15 cellular contexts compared by ENCODE assay signal in the genomic region with DNA sequence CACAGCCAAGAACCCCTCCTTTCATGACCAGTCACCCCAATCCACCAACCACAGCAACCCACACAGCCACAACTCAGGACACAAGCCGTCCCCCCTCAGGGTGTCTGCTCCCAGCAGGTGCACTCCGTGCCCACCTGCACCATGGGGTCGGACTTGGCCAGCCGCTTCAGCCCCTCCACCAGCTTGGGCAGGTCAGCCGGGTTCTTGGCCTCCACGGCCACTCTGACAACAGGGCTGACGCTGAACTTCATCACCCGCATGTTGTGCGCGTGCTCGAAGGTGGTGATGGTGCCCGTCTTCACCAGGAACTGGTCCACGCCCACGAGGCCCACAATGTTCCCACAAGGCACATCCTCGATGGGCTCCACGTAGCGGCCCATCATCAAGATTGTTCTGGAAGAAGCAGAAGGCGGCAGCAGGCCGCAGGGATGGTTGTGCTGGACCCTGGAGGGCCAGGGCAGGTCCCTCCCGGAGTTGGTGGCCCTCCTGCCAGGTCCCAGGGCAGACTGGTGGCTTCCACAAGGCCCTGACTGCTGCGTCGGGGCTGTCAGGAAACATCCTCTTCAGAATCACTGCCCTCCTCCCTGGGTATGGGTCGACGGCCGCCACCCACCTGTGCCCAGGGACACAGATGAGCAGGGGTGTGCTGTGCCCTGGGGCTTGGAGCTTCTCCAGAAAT. TPM values are rescaled to one million over a fixed set of nuclear protein-coding genes. Genes with fewer than 3 reads are reported as not detected.
A peak's percentile ranks its signal among the peaks of the same experiment; 100 is the strongest.
DNase-seq lines count a peak whose midpoint lies in the region; ATAC-seq and TF ChIP-seq lines count a peak whose summit lies in the region.
"Had no signal": no experiment of that assay in that cellular context is flagged by ENCODE, and none has a peak within 500 bp of the region (broad histone marks: within the 10 kb centered on the region; RNA-seq: fewer than 3 reads in every experiment).

No MANE protein-coding gene starts in this region.

- peaks cover 22 to 26% of the 10 kb centered on the region in 2 experiments for H3K4me1 Mint-ChIP-seq in H9
- peaks cover 15% of the 10 kb centered on the region for H3K4me1 Mint-ChIP-seq in activated naive CD8-positive, alpha-beta T cell treated with anti-CD3 and anti-CD28 coated beads, Interleukin-2, amount 10 ng/mL, durations not matched to agents 7 days and 5 days
- H3K4me1 Mint-ChIP-seq in neural crest cell = peaks cover 23% of the 10 kb centered on the region

- POLR2A ChIA-PET in activated naive CD8-positive, alpha-beta T cell treated with anti-CD3 and anti-CD28 coated beads, Interleukin-2, amount 10 ng/mL, durations not matched to agents 7 days and 5 days (lab: Charles Lee) = interaction anchor here (0.6 to 1.6 kb wide), 2 partner anchors 8 to 483 kb away, joined by 4 to 5 read pairs; no protein-coding TSS in a partner anchor

- H3K27me3 Mint-ChIP-seq in H9 (ENCODE audit: low read depth) (peaks cover 6% of the 10 kb centered on the region), neural crest cell (ENCODE audit: low read depth) (peaks cover 9% of the 10 kb centered on the region)
- H3K27me3 Mint-ChIP-seq in activated naive CD8-positive, alpha-beta T cell treated with anti-CD3 and anti-CD28 coated beads, Interleukin-2, amount 10 ng/mL, durations not matched to agents 7 days and 5 days = no peaks in the 10 kb centered on the region
- H3K27me3 Mint-ChIP-seq: activated CD4-positive, alpha-beta T cell treated with anti-CD3 and anti-CD28 coated beads, Interleukin-2, amount 10 ng/mL, durations not matched to agents 7 days and 5 days had no signal

- H3K9me3 ChIP-seq in H9 (ENCODE audit: control insufficient read depth, low read depth, low read length) = no peaks in the 10 kb centered on the region
- H3K9me3 ChIP-seq: suprapubic skin had no signal

- no peak overlapping the region for H2BK12ac ChIP-seq in H9 (ENCODE audit: insufficient read length, low read depth, low read length)

- no peak overlapping the region for H4K5ac ChIP-seq in H9 (ENCODE audit: insufficient read length, low read depth, low read length)

- no peak overlapping the region for H2AK5ac ChIP-seq in H9 (ENCODE audit: insufficient read length, low read length)

- H3K27ac Mint-ChIP-seq in H9 = peak overlapping the region; percentile 53 to 84 (median 80); a peak in 4 of 7 replicates
- no peak overlapping the region for H3K27ac Mint-ChIP-seq in activated naive CD8-positive, alpha-beta T cell treated with anti-CD3 and anti-CD28 coated beads, Interleukin-2, amount 10 ng/mL, durations not matched to agents 7 days and 5 days
- peak overlapping the region; percentile 27 for H3K27ac Mint-ChIP-seq in neural crest cell (ENCODE audit: unreplicated experiment)
- H3K27ac Mint-ChIP-seq: activated CD4-positive, alpha-beta T cell treated with anti-CD3 and anti-CD28 coated beads, Interleukin-2, amount 10 ng/mL, durations not matched to agents 7 days and 5 days had no signal

- no peak overlapping the region for H2BK120ac ChIP-seq in H9 (ENCODE audit: low read depth, low read length, poor library complexity, severe bottlenecking)

- H3K14ac ChIP-seq in H9 (ENCODE audit: insufficient read depth, low read length) = no peak overlapping the region

- TF ChIP-seq CTCF in H9 (conservative IDR thresholded peaks at IDR 0.05) = no peak
- no peak for TF ChIP-seq CTCF in neural crest cell (conservative IDR thresholded peaks at IDR 0.05)
- no peak for TF ChIP-seq CTCF in GM13977 (IDR thresholded peaks at IDR 0.05; ENCODE audit: extremely low read depth, insufficient read depth, missing control alignments)

- no peak overlapping the region for H3K4me2 ChIP-seq in H9 (ENCODE audit: insufficient read depth, insufficient read length, low read length)

- H4K91ac ChIP-seq in H9 (ENCODE audit: insufficient read length, low read depth, low read length) = no peak overlapping the region

- peaks cover 4% of the 10 kb centered on the region for H4K20me1 ChIP-seq in H9 (ENCODE audit: control insufficient read depth, insufficient read depth, insufficient read length)

- DNase-seq in Daoy (ENCODE audit: low read depth) (peak; percentile 14), H9 (peak; percentile 29), neural crest cell (ENCODE audit: low read depth, low spot score) (no peak), GM13977 (ENCODE audit: low spot score) (no peak), DMS53 treated with DMSO at 0.1 percent for 48 hours (lab: John Stamatoyannopoulos, UW; ENCODE audit: unreplicated experiment) (no peak), amniotic stem cell (lab: John Stamatoyannopoulos, UW) (no peak)
- peak; percentile 30 for DNase-seq in activated naive CD8-positive, alpha-beta T cell treated with anti-CD3 and anti-CD28 coated beads, Interleukin-2, amount 10 ng/mL, durations not matched to agents 7 days and 5 days
- DNase-seq: activated CD4-positive, alpha-beta T cell treated with anti-CD3 and anti-CD28 coated beads, Interleukin-2, amount 10 ng/mL, durations not matched to agents 7 days and 5 days; COR-L47; NCI-H1436 treated with DMSO at 0.1 percent for 48 hours; NCI-H510A treated with DMSO at 0.1 percent for 48 hours had no signal

- WGBS in H9 (ENCODE audit: extremely low coverage, insufficient read length, low lambda C conversion rate) = no CpG with 5 or more reads among the region's 25 CpGs

- H3K36me3 Mint-ChIP-seq in H9 (ENCODE audit: insufficient read depth in 1 of 3, low read depth in 3 of 3) (peaks cover 82 to 97% (median 91%) of the 10 kb centered on the region in 3 experiments), neural crest cell (ENCODE audit: low read depth) (peaks cover 34% of the 10 kb centered on the region)
- H3K36me3 Mint-ChIP-seq in activated naive CD8-positive, alpha-beta T cell treated with anti-CD3 and anti-CD28 coated beads, Interleukin-2, amount 10 ng/mL, durations not matched to agents 7 days and 5 days = peaks cover 35% of the 10 kb centered on the region

- H2BK20ac ChIP-seq in H9 (ENCODE audit: low read depth, low read length, poor library complexity, severe bottlenecking) = no peak overlapping the region

- no peaks in the 10 kb centered on the region for H3K27me3 ChIP-seq in H9 (ENCODE audit: insufficient read depth, low read length)
- H3K27me3 ChIP-seq: suprapubic skin had no signal

- H3K79me1 ChIP-seq in H9 (ENCODE audit: insufficient read depth, low read depth, low read length, poor library complexity, severe bottlenecking) = peaks cover 12% of the 10 kb centered on the region

- no peak overlapping the region for H2BK15ac ChIP-seq in H9 (ENCODE audit: low read depth, low read length)

- no peak overlapping the region for H3K18ac ChIP-seq in H9 (ENCODE audit: insufficient read length, low read depth, low read length)

- H3K56ac ChIP-seq in H9 (ENCODE audit: insufficient read length, low read depth, low read length) = no peak overlapping the region

- peaks cover 8% of the 10 kb centered on the region for H3K23me2 ChIP-seq in H9 (ENCODE audit: insufficient read length, low read depth, low read length, poor library complexity, severe bottlenecking)

- peaks cover 24% of the 10 kb centered on the region for H3K79me2 ChIP-seq in H9 (ENCODE audit: insufficient read depth, low read length)

- H3T11ph ChIP-seq in H9 (ENCODE audit: low read length) = no peak overlapping the region

- no peak overlapping the region for H3K4ac ChIP-seq in H9 (ENCODE audit: low read depth, low read length)

- no peaks in the 10 kb centered on the region; a peak in 1 of 5 replicates for H3K9me3 Mint-ChIP-seq in H9
- H3K9me3 Mint-ChIP-seq in activated naive CD8-positive, alpha-beta T cell treated with anti-CD3 and anti-CD28 coated beads, Interleukin-2, amount 10 ng/mL, durations not matched to agents 7 days and 5 days = no peaks in the 10 kb centered on the region
- no peaks in the 10 kb centered on the region for H3K9me3 Mint-ChIP-seq in neural crest cell
- H3K9me3 Mint-ChIP-seq: activated CD4-positive, alpha-beta T cell treated with anti-CD3 and anti-CD28 coated beads, Interleukin-2, amount 10 ng/mL, durations not matched to agents 7 days and 5 days had no signal

- no peak overlapping the region for H3K23ac ChIP-seq in H9 (ENCODE audit: insufficient read length, low read depth, low read length)

- no peak overlapping the region for H2BK5ac ChIP-seq in H9 (ENCODE audit: insufficient read length, low read length)

- ATAC-seq in activated naive CD8-positive, alpha-beta T cell treated with anti-CD3 and anti-CD28 coated beads, Interleukin-2, amount 10 ng/mL, durations not matched to agents 7 days and 5 days (ENCODE audit: low read depth) = no peak
- ATAC-seq in GM21447 (IDR thresholded peaks at IDR 0.05; ENCODE audit: unreplicated experiment) = no peak

- in situ Hi-C loops in GM13977 (cut with MboI; ENCODE audit: low pct_unique_long_range_greater_than_20kb, low sequenced_read_pairs, unreplicated experiment) = no loop called here

- no peak overlapping the region for H2AFZ ChIP-seq in H9 (ENCODE audit: low read length)

- H3K4me3 Mint-ChIP-seq in H9 (0 out of 5 replicates have a peak overlapping the region, but pooled peaks of 1 of the 2 experiments have one; percentile 35), neural crest cell (peak overlapping the region; percentile 80)
- H3K4me3 Mint-ChIP-seq in activated naive CD8-positive, alpha-beta T cell treated with anti-CD3 and anti-CD28 coated beads, Interleukin-2, amount 10 ng/mL, durations not matched to agents 7 days and 5 days = no peak overlapping the region
- H3K4me3 Mint-ChIP-seq: activated CD4-positive, alpha-beta T cell treated with anti-CD3 and anti-CD28 coated beads, Interleukin-2, amount 10 ng/mL, durations not matched to agents 7 days and 5 days had no signal

- no peak overlapping the region for H4K8ac ChIP-seq in H9 (replicated peaks; ENCODE audit: insufficient read length, low read depth, low read length)

- no peaks in the 10 kb centered on the region for H3K4me1 ChIP-seq in H9 (ENCODE audit: insufficient read depth, low read length)

- H3K9ac ChIP-seq in H9 (ENCODE audit: extremely low read depth, insufficient read length, low read length) = no peak overlapping the region

- no peak overlapping the region for H3K27ac ChIP-seq in H9 (ENCODE audit: insufficient read length, low read depth, low read length)
- H3K27ac ChIP-seq: suprapubic skin had no signal

RNA-seq across cellular contexts. Expression of a gene that starts 5.5 kb away (rescaled TPM):
- total RNA-seq in Daoy (2014; rRNA removed; shearing (Covaris generic)) = 1,288 and 1,386 TPM in 2 replicates
- total RNA-seq in H9 (2021) (3,615 and 3,676 TPM in 2 replicates), neural crest cell (2,663 and 2,725 TPM in 2 replicates)
- 1,000 to 10,000 TPM; 1,510 to 1,513 TPM for total RNA-seq in activated naive CD8-positive, alpha-beta T cell treated with anti-CD3 and anti-CD28 coated beads, Interleukin-2, amount 10 ng/mL, durations not matched to agents 7 days and 5 days

RNA-seq across cellular contexts. Expression of a gene that starts 8.9 kb away (rescaled TPM):
- total RNA-seq in Daoy (2014; rRNA removed; shearing (Covaris generic)) = 133 and 135 TPM in 2 replicates
- total RNA-seq in H9 (2021) (114 and 121 TPM in 2 replicates), neural crest cell (61.8 and 63.1 TPM in 2 replicates)
- 10 to 100 TPM; 44.8 to 49.8 TPM for total RNA-seq in activated naive CD8-positive, alpha-beta T cell treated with anti-CD3 and anti-CD28 coated beads, Interleukin-2, amount 10 ng/mL, durations not matched to agents 7 days and 5 days

RNA-seq across cellular contexts. Expression of a gene that starts 27.7 kb away (rescaled TPM):
- total RNA-seq in Daoy (2014; rRNA removed; shearing (Covaris generic)) = 25.7 and 31.5 TPM in 2 replicates
- total RNA-seq in H9 (2021) (52.0 and 59.4 TPM in 2 replicates), neural crest cell (49.6 and 58.8 TPM in 2 replicates)
- total RNA-seq in activated naive CD8-positive, alpha-beta T cell treated with anti-CD3 and anti-CD28 coated beads, Interleukin-2, amount 10 ng/mL, durations not matched to agents 7 days and 5 days = 10 to 100 TPM; 32.1 to 38.3 TPM

RNA-seq across cellular contexts. Expression of a gene that starts 46.9 kb away (rescaled TPM):
- total RNA-seq in Daoy (2014; rRNA removed; shearing (Covaris generic)) = not detected in 2 replicates
- total RNA-seq in H9 (2021) = 60.0 and 62.7 TPM in 2 replicates
- not detected for total RNA-seq in activated naive CD8-positive, alpha-beta T cell treated with anti-CD3 and anti-CD28 coated beads, Interleukin-2, amount 10 ng/mL, durations not matched to agents 7 days and 5 days
- not detected in 2 replicates for total RNA-seq in neural crest cell
- total RNA-seq: activated CD4-positive, alpha-beta T cell treated with anti-CD3 and anti-CD28 coated beads, Interleukin-2, amount 10 ng/mL, durations not matched to agents 7 days and 5 days; lower leg skin; suprapubic skin; T-helper 1 cell treated with Interleukin-12 subunit alpha and Interleukin-12 subunit beta and Interleukin-4 antibody, amounts not matched to agents 30 ng/mL and 1 ng/mL, for 36 hours had no signal

Comparison
In these comparisons a context has a peak if more than half of its experiments do, and no peak if none do; other contexts are left out.
1. DNase-seq: peak in Daoy (single experiment), H9 (single experiment) and activated naive CD8-positive, alpha-beta T cell treated with anti-CD3 and anti-CD28 coated beads, Interleukin-2, amount 10 ng/mL, durations not matched to agents 7 days and 5 days (single experiment); none in neural crest cell (single experiment), GM13977 (single experiment), DMS53 treated with DMSO at 0.1 percent for 48 hours (single experiment) and amniotic stem cell (single experiment).